ENCODE assay signal across 8 cellular contexts in the genomic region with DNA sequence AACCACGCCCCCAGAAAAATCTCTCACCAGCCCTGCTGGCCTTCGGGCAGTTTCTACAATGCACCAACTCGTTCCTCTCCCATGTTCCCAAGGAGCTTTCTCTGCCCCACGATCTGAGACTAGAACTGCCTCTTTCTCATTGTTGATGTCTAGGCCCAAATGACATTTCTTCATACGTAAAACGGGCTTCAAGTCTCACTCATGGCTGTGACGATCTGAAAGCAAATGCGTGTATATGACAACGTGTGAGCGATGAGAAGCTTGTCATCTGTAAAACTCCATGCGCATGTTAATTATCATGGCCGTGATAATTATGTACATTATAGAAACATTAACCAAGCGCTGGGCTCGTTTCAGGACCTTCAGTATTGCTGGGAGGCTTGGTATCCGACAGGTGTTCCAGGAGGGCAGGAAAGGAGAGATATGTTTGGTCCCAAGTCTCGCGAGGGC. TPM values are rescaled to one million over a fixed set of nuclear protein-coding genes. Genes with fewer than 3 reads are reported as not detected.
DNase-seq lines count a peak whose midpoint lies in the region; ATAC-seq and TF ChIP-seq lines count a peak whose summit lies in the region.

No MANE protein-coding gene starts in this region.

- intact Hi-C loops in activated B cell treated with CpG ODN at 0.5 μM for 24 hours (cut with micrococcal nuclease): loop anchor here (1.0 to 10.0 kb wide), 12 partner anchors 23 to 1070 kb away; partner anchors contain the start of genes CLIC4, HNRNPR, RCAN3 and RSRP1

- H3K27me3 Mint-ChIP-seq in activated B cell treated with CpG ODN at 0.5 μM for 24 hours: no peaks in the 10 kb centered on the region
- no peaks in the 10 kb centered on the region for H3K27me3 Mint-ChIP-seq in stimulated activated naive B cell treated with anti-CD40 and anti-IgM and Interleukin-4, amounts not matched to agents 10 μg/mL and 1 μg/mL and 100 μg/mL, for 72 hours

- H3K4me1 Mint-ChIP-seq in activated B cell treated with CpG ODN at 0.5 μM for 24 hours: peaks cover 53% of the 10 kb centered on the region
- H3K4me1 Mint-ChIP-seq in stimulated activated naive B cell treated with anti-CD40 and anti-IgM and Interleukin-4, amounts not matched to agents 10 μg/mL and 1 μg/mL and 100 μg/mL, for 72 hours: peaks cover 34 to 64% of the 10 kb centered on the region in 2 donors

- peaks cover 22% of the 10 kb centered on the region for H3K36me3 Mint-ChIP-seq in activated B cell treated with CpG ODN at 0.5 μM for 24 hours (ENCODE audit: low read depth)
- H3K36me3 Mint-ChIP-seq in stimulated activated naive B cell treated with anti-CD40 and anti-IgM and Interleukin-4, amounts not matched to agents 10 μg/mL and 1 μg/mL and 100 μg/mL, for 72 hours: peaks cover 5 to 8% of the 10 kb centered on the region in 2 donors

- no peaks in the 10 kb centered on the region for H3K9me3 Mint-ChIP-seq in activated B cell treated with CpG ODN at 0.5 μM for 24 hours
- H3K9me3 Mint-ChIP-seq in stimulated activated naive B cell treated with anti-CD40 and anti-IgM and Interleukin-4, amounts not matched to agents 10 μg/mL and 1 μg/mL and 100 μg/mL, for 72 hours: no peaks in the 10 kb centered on the region

- H3K9me3 ChIP-seq in iPS-20b (ENCODE audit: insufficient read depth, low read depth, low read length): no peaks in the 10 kb centered on the region

- H3K27ac Mint-ChIP-seq in activated B cell treated with CpG ODN at 0.5 μM for 24 hours: peak overlapping the region; percentile 80
- H3K27ac Mint-ChIP-seq in stimulated activated naive B cell treated with anti-CD40 and anti-IgM and Interleukin-4, amounts not matched to agents 10 μg/mL and 1 μg/mL and 100 μg/mL, for 72 hours: peak overlapping the region; percentile 93

- no peak for ATAC-seq in activated B cell treated with CpG ODN at 0.5 μM for 24 hours (ENCODE audit: low read depth)
- ATAC-seq in stimulated activated naive B cell treated with anti-CD40 and anti-IgM and Interleukin-4, amounts not matched to agents 10 μg/mL and 1 μg/mL and 100 μg/mL, for 72 hours (replicated peaks): no peak
- ATAC-seq in GM18861 (IDR thresholded peaks at IDR 0.05; ENCODE audit: unreplicated experiment): no peak

- TF ChIP-seq CTCF in activated B cell treated with CpG ODN at 0.5 μM for 24 hours (IDR thresholded peaks at IDR 0.05): no peak

- peak overlapping the region; percentile 98 for H3K4me3 Mint-ChIP-seq in activated B cell treated with CpG ODN at 0.5 μM for 24 hours
- H3K4me3 Mint-ChIP-seq in stimulated activated naive B cell treated with anti-CD40 and anti-IgM and Interleukin-4, amounts not matched to agents 10 μg/mL and 1 μg/mL and 100 μg/mL, for 72 hours: peak overlapping the region; percentile 91 to 93

- H3K4me1 ChIP-seq in iPS-20b (ENCODE audit: insufficient read depth, low read length): no peaks in the 10 kb centered on the region; the same call in 1 of the 2 replicates

- peak overlapping the region; percentile 89 for H3K4me3 ChIP-seq in iPS-20b (ENCODE audit: low read length)

- POLR2A ChIA-PET in activated B cell treated with CpG ODN at 0.5 μM for 24 hours (lab: Charles Lee): interaction anchor here (0.5 to 4.4 kb wide), 18 partner anchors 22 to 800 kb away, joined by 3 to 42 read pairs (median 6); partner anchors contain the start of genes RCAN3 and SRRM1

- H3K27me3 ChIP-seq in iPS-20b (ENCODE audit: insufficient read depth, low read length): no peaks in the 10 kb centered on the region; the same call in 1 of the 2 replicates

- peak; percentile 63 for DNase-seq in NCI-H2227 (lab: John Stamatoyannopoulos, UW; ENCODE audit: unreplicated experiment)
- DNase-seq in NCI-H2227 treated with DMSO at 0.1 percent for 48 hours (lab: John Stamatoyannopoulos, UW): no peak
- DNase-seq in activated B cell treated with CpG ODN at 0.5 μM for 24 hours: no peak
- no peak for DNase-seq in stimulated activated naive B cell treated with anti-CD40 and anti-IgM and Interleukin-4, amounts not matched to agents 10 μg/mL and 1 μg/mL and 100 μg/mL, for 72 hours
- DNase-seq in NCI-H748 (lab: John Stamatoyannopoulos, UW; ENCODE audit: unreplicated experiment): no peak
- DNase-seq in NOMO-1 treated with DMSO at 0.1 percent for 48 hours (lab: John Stamatoyannopoulos, UW; ENCODE audit: unreplicated experiment): no peak

- CTCF ChIA-PET in activated B cell treated with CpG ODN at 0.5 μM for 24 hours (lab: Charles Lee): interaction anchor here (0.6 to 5.9 kb wide), 24 partner anchors 10 to 264 kb away, joined by 3 to 74 read pairs (median 5); partner anchors contain the start of gene RCAN3

- no peaks in the 10 kb centered on the region for H3K36me3 ChIP-seq in iPS-20b (ENCODE audit: insufficient read depth, low read depth, low read length)

- no peak overlapping the region for H3K27ac ChIP-seq in iPS-20b (ENCODE audit: low read length)

- H3K9ac ChIP-seq in iPS-20b (ENCODE audit: low read depth, low read length): peak overlapping the region; percentile 40; the same call in 1 of the 2 replicates

RNA-seq across cellular contexts. Expression of gene NIPAL3, which starts 0.7 kb away (rescaled TPM):
- total RNA-seq in activated B cell treated with CpG ODN at 0.5 μM for 24 hours: 21.0 and 23.2 TPM in 2 replicates

RNA-seq across cellular contexts. Expression of gene STPG1, which starts 1.3 kb away (rescaled TPM):
- total RNA-seq in activated B cell treated with CpG ODN at 0.5 μM for 24 hours: 5.5 and 7.4 TPM in 2 replicates
